In the genomic region with DNA sequence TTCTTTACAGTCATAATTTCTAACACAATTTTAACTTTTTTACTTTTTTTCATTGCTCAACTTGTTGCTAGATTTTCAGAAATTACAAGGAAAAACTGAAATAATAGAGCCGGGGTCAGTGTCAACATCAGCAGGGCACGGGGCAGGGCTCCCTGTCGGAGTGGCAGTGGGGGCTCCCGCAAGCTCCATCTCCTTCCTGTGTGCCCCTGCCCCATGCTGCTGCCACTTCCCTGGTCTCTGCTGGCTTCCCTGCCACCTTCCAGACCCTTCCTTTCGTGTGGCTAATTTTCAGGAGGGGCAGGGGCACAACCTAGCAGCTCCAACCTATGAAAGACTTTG, we compare ENCODE assay signal across 10 cellular contexts. TPM values are rescaled to one million over a fixed set of nuclear protein-coding genes. Genes with fewer than 3 reads are reported as not detected.
DNase-seq lines count a peak whose midpoint lies in the region; ATAC-seq and TF ChIP-seq lines count a peak whose summit lies in the region.
"Had no signal": no experiment of that assay in that cellular context is flagged by ENCODE, and none has a peak within 500 bp of the region (broad histone marks: within the 10 kb centered on the region; RNA-seq: fewer than 3 reads in every experiment).

No MANE protein-coding gene starts in this region.

- peaks cover 24 to 33% of the 10 kb centered on the region in 2 donors for H3K4me1 Mint-ChIP-seq in natural killer cell

- TF ChIP-seq CTCF in BE2C (IDR thresholded peaks at IDR 0.05; ENCODE audit: low read depth, low read length) = no peak
- TF ChIP-seq CTCF in LNCaP clone FGC (IDR thresholded peaks at IDR 0.05; ENCODE audit: control insufficient read depth, extremely low read depth, insufficient read depth) = no peak
- no peak for TF ChIP-seq CTCF in coronary artery (IDR thresholded peaks at IDR 0.05)
- no peak for TF ChIP-seq CTCF in natural killer cell (IDR thresholded peaks at IDR 0.05)

- H3K36me3 Mint-ChIP-seq in natural killer cell = no peaks in the 10 kb centered on the region

- H3K4me3 Mint-ChIP-seq in natural killer cell = peak overlapping the region; percentile 97

- H3K27me3 ChIP-seq in BE2C = no peaks in the 10 kb centered on the region

- no peaks in the 10 kb centered on the region for H3K9me3 Mint-ChIP-seq in natural killer cell

- no peak for ATAC-seq in natural killer cell
- no peak for ATAC-seq in GM21390 (IDR thresholded peaks at IDR 0.05; ENCODE audit: unreplicated experiment)
- ATAC-seq in GM21528 (IDR thresholded peaks at IDR 0.05; ENCODE audit: low FRiP score, unreplicated experiment) = no peak

- H3K4me3 ChIP-seq in BE2C (ENCODE audit: low read depth, low read length) = peak overlapping the region; percentile 84
- H3K4me3 ChIP-seq in LNCaP clone FGC (ENCODE audit: low read depth, low read length) = peak overlapping the region; percentile 99
- H3K4me3 ChIP-seq in coronary artery = peak overlapping the region; percentile 83

- no peaks in the 10 kb centered on the region for H3K9me3 ChIP-seq in BE2C
- H3K9me3 ChIP-seq: mucosa of descending colon had no signal

- H3K4me1 ChIP-seq in BE2C = peaks cover 2% of the 10 kb centered on the region; the same call in 1 of the 2 replicates

- DNase-seq in BE2C (no peak), LNCaP clone FGC (ENCODE audit: low read depth) (no peak), coronary artery (ENCODE audit: low spot score) (no peak), natural killer cell (no peak), foreskin melanocyte (no peak)
- no peak for DNase-seq in central memory CD4-positive, alpha-beta T cell
- DNase-seq: activated CD8-positive, alpha-beta memory T cell treated with anti-CD3 and anti-CD28 coated beads for 24 hours had no signal

- H3K27me3 Mint-ChIP-seq in natural killer cell (ENCODE audit: low read depth in 2 of 2) = no peaks in the 10 kb centered on the region

- intact Hi-C loops in natural killer cell (cut with micrococcal nuclease) = no loop called here

- no peak overlapping the region for H3K27ac ChIP-seq in coronary artery

- H3K27ac Mint-ChIP-seq in natural killer cell = peak overlapping the region; percentile 87 to 90

- H3K36me3 ChIP-seq in BE2C = peaks cover 7% of the 10 kb centered on the region

RNA-seq across cellular contexts. Expression of gene EXOC3, which starts 1.0 kb away (rescaled TPM):
- polyA plus RNA-seq in BE2C (2012; ENCODE audit: insufficient read depth, insufficient read length, low read depth) = 111 TPM
- 10 to 100 TPM; 89.6 to 99.9 (median 96.3) TPM for total RNA-seq in natural killer cell
